28 cellular contexts compared by ENCODE assay signal in the genomic region with DNA sequence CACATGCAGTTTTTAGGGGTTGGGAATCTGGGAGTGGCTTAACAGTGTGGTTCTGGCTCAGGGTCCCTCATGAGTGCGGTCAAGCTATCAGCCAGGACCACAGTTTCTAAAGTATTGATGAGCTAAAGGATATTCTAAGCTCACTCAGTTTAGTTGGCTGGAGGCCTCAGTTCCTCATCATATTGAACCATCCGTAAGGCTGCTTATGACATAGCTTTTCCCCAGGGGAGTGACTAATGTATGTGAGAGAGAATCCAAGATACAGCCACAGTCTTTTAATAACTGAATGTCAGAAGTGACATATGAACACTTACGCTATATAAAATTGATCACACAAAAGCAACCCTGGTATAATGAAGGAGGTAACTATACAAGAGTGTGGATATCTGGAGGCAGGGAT.
"Had no signal": no experiment of that assay in that cellular context is flagged by ENCODE, and none has a peak within 500 bp of the region (broad histone marks: within the 10 kb centered on the region; RNA-seq: fewer than 3 reads in every experiment).

No MANE protein-coding gene starts in this region.

- H3K9me3 ChIP-seq: ascending aorta, colonic mucosa had no signal

- H3K9me3 Mint-ChIP-seq: activated CD4-positive, alpha-beta T cell treated with anti-CD3 and anti-CD28 coated beads, Interleukin-2, amount 10 ng/mL, durations not matched to agents 24 days and 14 days; activated naive CD4-positive, alpha-beta T cell treated with anti-CD3 and anti-CD28 coated beads, Interleukin-2, amount 50 U/mL, for 72 hours; activated naive CD8-positive, alpha-beta T cell treated with anti-CD3 and anti-CD28 coated beads, Interleukin-2, amount 10 ng/mL, durations not matched to agents 7 days and 5 days; activated T-helper 1 cell treated with anti-CD3 and anti-CD28 coated beads, Interleukin-12 subunit alpha, Interleukin-12 subunit beta, Interleukin-2, Interleukin-4 antibody, amounts not matched to agents 30 ng/mL and 10 ng/mL and 1 ng/mL, durations not matched to agents 14 hours and 24 hours and 36 hours; activated T-helper 2 cell treated with anti-CD3 and anti-CD28 coated beads, Interferon-gamma antibody, Interleukin-2, Interleukin-4, amounts not matched to agents 10 μg/mL and 5 μg/mL and 100 μg/mL, durations not matched to agents 14 hours and 24 hours and 36 hours had no signal

- ATAC-seq: activated CD4-positive, alpha-beta T cell treated with anti-CD3 and anti-CD28 coated beads for 36 hours; activated CD8-positive, alpha-beta memory T cell treated with anti-CD3 and anti-CD28 coated beads, Interleukin-2, amount 10 ng/mL, durations not matched to agents 7 days and 5 days; activated CD8-positive, alpha-beta T cell treated with anti-CD3 and anti-CD28 coated beads, Interleukin-2, amount 10 ng/mL, durations not matched to agents 7 days and 5 days; activated naive CD4-positive, alpha-beta T cell treated with anti-CD3 and anti-CD28 coated beads, Interleukin-2, amount 50 U/mL, for 72 hours; esophagus mucosa had no signal

- H3K27me3 ChIP-seq: ascending aorta, breast epithelium, cardiac muscle cell, colonic mucosa had no signal

- H3K4me1 Mint-ChIP-seq: activated CD4-positive, alpha-beta T cell treated with anti-CD3 and anti-CD28 coated beads for 36 hours; activated CD4-positive, alpha-beta T cell treated with anti-CD3 and anti-CD28 coated beads, Interleukin-2, amount 10 ng/mL, durations not matched to agents 24 days and 14 days; activated CD8-positive, alpha-beta memory T cell treated with anti-CD3 and anti-CD28 coated beads, Interleukin-2, amount 10 ng/mL, durations not matched to agents 7 days and 5 days; activated naive CD4-positive, alpha-beta T cell treated with anti-CD3 and anti-CD28 coated beads, Interleukin-2, amount 10 ng/mL, durations not matched to agents 7 days and 5 days; activated naive CD8-positive, alpha-beta T cell treated with anti-CD3 and anti-CD28 coated beads, Interleukin-2, amount 10 ng/mL, durations not matched to agents 7 days and 5 days; brain had no signal

- H3K4me3 ChIP-seq: ascending aorta, breast epithelium, cardiac muscle cell, colonic mucosa had no signal

- H3K27ac Mint-ChIP-seq: activated CD4-positive, alpha-beta memory T cell treated with anti-CD3 and anti-CD28 coated beads for 36 hours; activated CD4-positive, alpha-beta T cell treated with anti-CD3 and anti-CD28 coated beads for 36 hours; activated CD4-positive, alpha-beta T cell treated with anti-CD3 and anti-CD28 coated beads, Interleukin-2, amount 10 ng/mL, durations not matched to agents 24 days and 14 days; activated CD8-positive, alpha-beta memory T cell treated with anti-CD3 and anti-CD28 coated beads, Interleukin-2, amount 10 ng/mL, durations not matched to agents 7 days and 5 days; activated CD8-positive, alpha-beta T cell treated with anti-CD3 and anti-CD28 coated beads, Interleukin-2, amount 10 ng/mL, durations not matched to agents 7 days and 5 days; activated naive CD4-positive, alpha-beta T cell treated with anti-CD3 and anti-CD28 coated beads, Interleukin-2, amount 10 ng/mL, durations not matched to agents 7 days and 5 days; activated naive CD4-positive, alpha-beta T cell treated with anti-CD3 and anti-CD28 coated beads, Interleukin-2, amount 50 U/mL, for 72 hours; activated naive CD8-positive, alpha-beta T cell treated with anti-CD3 and anti-CD28 coated beads, Interleukin-2, amount 10 ng/mL, durations not matched to agents 7 days and 5 days; activated T-helper 1 cell treated with anti-CD3 and anti-CD28 coated beads, Interleukin-12 subunit alpha, Interleukin-12 subunit beta, Interleukin-2, Interleukin-4 antibody, amounts not matched to agents 30 ng/mL and 10 ng/mL and 1 ng/mL, durations not matched to agents 14 hours and 24 hours and 36 hours; activated T-helper 2 cell treated with anti-CD3 and anti-CD28 coated beads, Interferon-gamma antibody, Interleukin-2, Interleukin-4, amounts not matched to agents 10 μg/mL and 5 μg/mL and 100 μg/mL, durations not matched to agents 14 hours and 24 hours and 36 hours; brain had no signal

- H3K36me3 ChIP-seq: ascending aorta, breast epithelium, cardiac muscle cell, colonic mucosa had no signal

- H3K4me1 ChIP-seq: ascending aorta, breast epithelium, colonic mucosa had no signal

- DNase-seq: activated CD4-positive, alpha-beta memory T cell treated with anti-CD3 and anti-CD28 coated beads for 36 hours; activated CD4-positive, alpha-beta T cell treated with anti-CD3 and anti-CD28 coated beads for 36 hours; activated CD4-positive, alpha-beta T cell treated with anti-CD3 and anti-CD28 coated beads, Interleukin-2, amount 10 ng/mL, durations not matched to agents 24 days and 14 days; activated CD4-positive, CD25-positive, alpha-beta regulatory T cell; activated CD4-positive, CD25-positive, alpha-beta regulatory T cell treated with anti-CD3 and anti-CD28 coated beads, Interleukin-2, amount 50 U/mL, for 72 hours; activated CD8-positive, alpha-beta memory T cell treated with anti-CD3 and anti-CD28 coated beads, Interleukin-2, amount 10 ng/mL, durations not matched to agents 7 days and 5 days; activated CD8-positive, alpha-beta memory T cell treated with anti-CD3 and anti-CD28 coated beads, Interleukin-2, amount 50 U/mL, for 4 hours; activated CD8-positive, alpha-beta T cell treated with anti-CD3 and anti-CD28 coated beads, Interleukin-2, amount 10 ng/mL, durations not matched to agents 7 days and 5 days; activated effector memory CD4-positive, alpha-beta T cell treated with anti-CD3 and anti-CD28 coated beads, Interleukin-2, amount 50 U/mL, for 16 hours; activated naive CD4-positive, alpha-beta T cell treated with anti-CD3 and anti-CD28 coated beads, Interleukin-2, amount 10 ng/mL, durations not matched to agents 7 days and 5 days; activated naive CD8-positive, alpha-beta T cell treated with anti-CD3 and anti-CD28 coated beads, Interleukin-2, amount 10 ng/mL, durations not matched to agents 7 days and 5 days; activated T-cell treated with anti-CD3 and anti-CD28 coated beads, Interleukin-2, amount 50 U/mL, for 1 hour; activated T-cell treated with anti-CD3 and anti-CD28 coated beads, Interleukin-2, amount 50 U/mL, for 48 hours; central memory CD4-positive, alpha-beta T cell; cerebellar nuclear complex; colonic mucosa; effector CD8-positive, alpha-beta T cell; head of caudate nucleus; T-helper 2 cell had no signal

- H3K36me3 Mint-ChIP-seq: activated CD4-positive, alpha-beta memory T cell treated with anti-CD3 and anti-CD28 coated beads for 36 hours; activated CD8-positive, alpha-beta memory T cell treated with anti-CD3 and anti-CD28 coated beads, Interleukin-2, amount 10 ng/mL, durations not matched to agents 7 days and 5 days; activated naive CD4-positive, alpha-beta T cell treated with anti-CD3 and anti-CD28 coated beads, Interleukin-2, amount 10 ng/mL, durations not matched to agents 7 days and 5 days; activated naive CD4-positive, alpha-beta T cell treated with anti-CD3 and anti-CD28 coated beads, Interleukin-2, amount 50 U/mL, for 72 hours; activated naive CD8-positive, alpha-beta T cell treated with anti-CD3 and anti-CD28 coated beads, Interleukin-2, amount 10 ng/mL, durations not matched to agents 7 days and 5 days; brain had no signal

- H3K27ac ChIP-seq: ascending aorta, breast epithelium, cardiac muscle cell, colonic mucosa, epithelial cell of prostate had no signal

- H3K4me3 Mint-ChIP-seq: activated CD4-positive, alpha-beta memory T cell treated with anti-CD3 and anti-CD28 coated beads for 36 hours; activated CD4-positive, alpha-beta T cell treated with anti-CD3 and anti-CD28 coated beads for 36 hours; activated CD4-positive, alpha-beta T cell treated with anti-CD3 and anti-CD28 coated beads, Interleukin-2, amount 10 ng/mL, durations not matched to agents 24 days and 14 days; activated CD8-positive, alpha-beta memory T cell treated with anti-CD3 and anti-CD28 coated beads, Interleukin-2, amount 10 ng/mL, durations not matched to agents 7 days and 5 days; activated CD8-positive, alpha-beta T cell treated with anti-CD3 and anti-CD28 coated beads, Interleukin-2, amount 10 ng/mL, durations not matched to agents 7 days and 5 days; activated naive CD4-positive, alpha-beta T cell treated with anti-CD3 and anti-CD28 coated beads, Interleukin-2, amount 10 ng/mL, durations not matched to agents 7 days and 5 days; activated naive CD8-positive, alpha-beta T cell treated with anti-CD3 and anti-CD28 coated beads, Interleukin-2, amount 10 ng/mL, durations not matched to agents 7 days and 5 days; activated T-helper 1 cell treated with anti-CD3 and anti-CD28 coated beads, Interleukin-12 subunit alpha, Interleukin-12 subunit beta, Interleukin-2, Interleukin-4 antibody, amounts not matched to agents 30 ng/mL and 10 ng/mL and 1 ng/mL, durations not matched to agents 14 hours and 24 hours and 36 hours; brain had no signal

- H3K27me3 Mint-ChIP-seq: activated CD4-positive, alpha-beta memory T cell treated with anti-CD3 and anti-CD28 coated beads for 36 hours; activated CD4-positive, alpha-beta T cell treated with anti-CD3 and anti-CD28 coated beads for 36 hours; activated CD4-positive, alpha-beta T cell treated with anti-CD3 and anti-CD28 coated beads, Interleukin-2, amount 10 ng/mL, durations not matched to agents 24 days and 14 days; activated CD8-positive, alpha-beta memory T cell treated with anti-CD3 and anti-CD28 coated beads, Interleukin-2, amount 10 ng/mL, durations not matched to agents 7 days and 5 days; activated naive CD4-positive, alpha-beta T cell treated with anti-CD3 and anti-CD28 coated beads, Interleukin-2, amount 10 ng/mL, durations not matched to agents 7 days and 5 days; activated naive CD8-positive, alpha-beta T cell treated with anti-CD3 and anti-CD28 coated beads, Interleukin-2, amount 10 ng/mL, durations not matched to agents 7 days and 5 days; brain had no signal
